ENCODE assay signal across 8 cellular contexts in the genomic region with DNA sequence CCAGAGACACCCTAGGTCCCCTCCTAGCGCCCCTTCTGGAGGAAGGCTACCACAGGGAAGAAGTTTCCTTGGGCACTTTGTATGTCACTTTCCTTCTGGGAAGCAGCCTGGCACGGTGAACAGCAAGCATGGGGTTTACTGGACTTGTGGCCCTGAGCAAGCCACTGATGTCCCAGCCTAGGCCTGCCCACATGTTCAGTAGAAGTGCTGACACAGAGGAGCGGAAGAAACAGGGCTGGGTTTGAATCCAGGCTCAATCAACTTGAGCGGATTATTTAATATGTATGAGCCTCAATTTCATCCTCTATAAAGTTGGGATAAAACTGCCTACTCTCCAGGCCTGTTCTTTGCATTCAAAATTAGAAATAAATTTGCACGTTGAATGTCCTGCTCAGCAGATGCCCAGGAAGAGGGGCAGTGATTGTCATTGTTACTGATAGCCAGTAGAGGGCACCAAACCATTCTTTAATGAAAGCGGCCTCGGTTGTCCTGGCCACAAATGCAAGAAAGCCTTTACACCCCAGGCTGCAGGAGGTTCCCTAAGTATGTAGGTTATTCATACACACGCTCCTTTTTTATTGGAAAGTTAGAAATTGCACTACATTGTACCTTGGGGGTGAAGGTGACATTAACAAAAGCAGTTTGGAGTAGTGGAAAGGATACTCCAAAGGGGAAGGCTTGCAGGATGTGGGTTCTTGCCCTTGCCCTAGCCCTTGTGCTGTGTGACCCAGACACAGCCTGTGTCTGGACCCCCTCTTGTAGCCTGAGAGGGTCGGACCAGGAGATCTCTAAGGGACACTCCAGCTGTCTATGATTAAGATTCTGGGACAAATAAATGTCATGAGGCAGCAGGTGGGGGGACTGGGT. TPM values are rescaled to one million over a fixed set of nuclear protein-coding genes. Genes with fewer than 3 reads are reported as not detected.
DNase-seq lines count a peak whose midpoint lies in the region; ATAC-seq and TF ChIP-seq lines count a peak whose summit lies in the region.

No MANE protein-coding gene starts in this region.

- H3K27me3 Mint-ChIP-seq in CD14-positive monocyte (ENCODE audit: low read depth in 3 of 3) (peaks cover 21 to 57% (median 30%) of the 10 kb centered on the region in 3 donors), osteocyte (ENCODE audit: unreplicated experiment) (peaks cover 51% of the 10 kb centered on the region)
- H3K27me3 Mint-ChIP-seq in activated naive CD4-positive, alpha-beta T cell treated with anti-CD3 and anti-CD28 coated beads for 36 hours (ENCODE audit: low read depth) = peaks cover 4% of the 10 kb centered on the region

- no peaks in the 10 kb centered on the region for H3K36me3 Mint-ChIP-seq in CD14-positive monocyte
- H3K36me3 Mint-ChIP-seq in activated naive CD4-positive, alpha-beta T cell treated with anti-CD3 and anti-CD28 coated beads for 36 hours (ENCODE audit: low read depth) = no peaks in the 10 kb centered on the region
- no peaks in the 10 kb centered on the region for H3K36me3 Mint-ChIP-seq in osteocyte (ENCODE audit: unreplicated experiment)

- H3K27me3 ChIP-seq in Panc1 (ENCODE audit: control insufficient read depth, insufficient read depth, low read length) = no peaks in the 10 kb centered on the region

- TF ChIP-seq CTCF in CD14-positive monocyte (IDR thresholded peaks at IDR 0.05) (peak; percentile 86), Panc1 (IDR thresholded peaks at IDR 0.05) (peak; percentile 79), osteocyte (IDR thresholded peaks at IDR 0.05) (peak; percentile 86)

- H3K4me1 ChIP-seq in Panc1 (ENCODE audit: control insufficient read depth, insufficient read depth, low read length) = no peaks in the 10 kb centered on the region

- in situ Hi-C loops in Panc1 (cut with HindIII; ENCODE audit: low pct_unique_long_range_greater_than_20kb, low sequenced_read_pairs) = no loop called here

- intact Hi-C loops in CD14-positive monocyte (cut with micrococcal nuclease) (loop anchor here (10.0 kb wide), 2 partner anchors 194 to 324 kb away; no protein-coding TSS in a partner anchor), Panc1 (cut with micrococcal nuclease; ENCODE audit: unreplicated experiment) (loop anchor here (1.0 kb wide), 1 partner anchor 191 kb away; no protein-coding TSS in a partner anchor)
- intact Hi-C loops in activated naive CD4-positive, alpha-beta T cell treated with anti-CD3 and anti-CD28 coated beads for 36 hours (cut with micrococcal nuclease) = loop anchor here (1.0 to 2.0 kb wide), 8 partner anchors 93 to 552 kb away; no protein-coding TSS in a partner anchor

- H3K9me3 ChIP-seq in Panc1 (ENCODE audit: control insufficient read depth, insufficient read depth, low read depth, low read length) = no peaks in the 10 kb centered on the region

- H3K27ac Mint-ChIP-seq in CD14-positive monocyte (no peak overlapping the region), osteocyte (ENCODE audit: unreplicated experiment) (no peak overlapping the region)
- H3K27ac Mint-ChIP-seq in activated naive CD4-positive, alpha-beta T cell treated with anti-CD3 and anti-CD28 coated beads for 36 hours = no peak overlapping the region

- ATAC-seq in GM19351 (IDR thresholded peaks at IDR 0.05; ENCODE audit: unreplicated experiment) (peak; percentile 54), Panc1 (peak; percentile 94), GM19324 (IDR thresholded peaks at IDR 0.05; ENCODE audit: low FRiP score, unreplicated experiment) (no peak)

- H3K9me3 Mint-ChIP-seq in CD14-positive monocyte (peaks cover 0 to 1% (median 0%) of the 10 kb centered on the region in 7 donors), osteocyte (ENCODE audit: unreplicated experiment) (no peaks in the 10 kb centered on the region)
- no peaks in the 10 kb centered on the region for H3K9me3 Mint-ChIP-seq in activated naive CD4-positive, alpha-beta T cell treated with anti-CD3 and anti-CD28 coated beads for 36 hours

- CTCF ChIA-PET in Panc1 (lab: Charles Lee) = no interaction called here
- CTCF ChIA-PET in activated naive CD4-positive, alpha-beta T cell treated with anti-CD3 and anti-CD28 coated beads for 36 hours (lab: Charles Lee) = interaction anchor here (1.3 to 2.3 kb wide), 2 partner anchors 190 to 192 kb away, joined by 4 to 8 read pairs; no protein-coding TSS in a partner anchor

- POLR2A ChIA-PET in Panc1 (lab: Charles Lee) = no interaction called here

- H3K36me3 ChIP-seq in Panc1 (ENCODE audit: control insufficient read depth, insufficient read depth, low read length) = no peaks in the 10 kb centered on the region

- no peak overlapping the region for H3K27ac ChIP-seq in Panc1 (ENCODE audit: low read length)

- peaks cover 7% of the 10 kb centered on the region for H3K4me1 Mint-ChIP-seq in CD14-positive monocyte
- peaks cover 20% of the 10 kb centered on the region for H3K4me1 Mint-ChIP-seq in activated naive CD4-positive, alpha-beta T cell treated with anti-CD3 and anti-CD28 coated beads for 36 hours (ENCODE audit: low read depth)
- H3K4me1 Mint-ChIP-seq in osteocyte (ENCODE audit: unreplicated experiment) = peaks cover 8% of the 10 kb centered on the region

- H3K4me3 ChIP-seq in Panc1 (ENCODE audit: low read depth in 2 of 2, low read length in 2 of 2) = no peak overlapping the region

- H3K4me3 Mint-ChIP-seq in CD14-positive monocyte (peak overlapping the region in 1 of 2 donors; percentile 68), osteocyte (ENCODE audit: unreplicated experiment) (no peak overlapping the region)
- H3K4me3 Mint-ChIP-seq in activated naive CD4-positive, alpha-beta T cell treated with anti-CD3 and anti-CD28 coated beads for 36 hours = no peak overlapping the region

- DNase-seq in CD14-positive monocyte (ENCODE audit: low spot score) (no peak), LoVo (ENCODE audit: low spot score) (peak; percentile 86), Panc1 (ENCODE audit: low read depth, low spot score) (no peak), germinal center (ENCODE audit: low spot score) (peak; percentile 78), osteocyte (ENCODE audit: extremely low spot score, unreplicated experiment) (no peak)
- DNase-seq in activated naive CD4-positive, alpha-beta T cell treated with anti-CD3 and anti-CD28 coated beads for 36 hours = peak; percentile 64

- BruUV-seq in Panc1 (replicated peaks; lab: Mats Ljungman, UMichigan) = no TSS peak

RNA-seq across cellular contexts. Expression of a gene that starts 13.4 kb away (rescaled TPM):
- 10 to 100 TPM; 15.4 to 15.8 TPM for polyA plus RNA-seq in CD14-positive monocyte
- total RNA-seq in Panc1 (2021; ENCODE audit: unreplicated experiment) = 7.1 TPM
- 7.0 TPM for polyA plus RNA-seq in Panc1 (2012; ENCODE audit: insufficient read length)
- total RNA-seq in activated naive CD4-positive, alpha-beta T cell treated with anti-CD3 and anti-CD28 coated beads for 36 hours = 1 to 10 TPM; 5.8 to 6.0 TPM
- 10.1 and 10.6 TPM in 2 replicates for total RNA-seq in osteocyte

Comparison
In these comparisons a context has a peak if more than half of its experiments do, and no peak if none do; other contexts are left out.
1. DNase-seq: peak in LoVo (single experiment), activated naive CD4-positive, alpha-beta T cell treated with anti-CD3 and anti-CD28 coated beads for 36 hours (single experiment) and germinal center (single experiment); none in CD14-positive monocyte (single experiment), Panc1 (single experiment) and osteocyte (single experiment).
2. Peak in every context shown above with its lines, with median percentiles within 50 percentile points of each other: CTCF ChIP-seq.